Comparison of ENCODE assay signal across 21 cellular contexts in genomic region chr3:135560847-135561246, GRCh38.
"Had no signal": no experiment of that assay in that cellular context is flagged by ENCODE, and none has a peak within 500 bp of the region (broad histone marks: within the 10 kb centered on the region; RNA-seq: fewer than 3 reads in every experiment).

No MANE protein-coding gene starts in this region.

- H3K36me3 Mint-ChIP-seq: mesothelial cell of epicardium; naive B cell; naive thymus-derived CD8-positive, alpha-beta T cell had no signal

- H3K27ac Mint-ChIP-seq: mesothelial cell of epicardium; naive B cell; naive thymus-derived CD8-positive, alpha-beta T cell had no signal

- H3K36me3 ChIP-seq: esophagus squamous epithelium, gastrocnemius medialis, heart right ventricle, left lung, lower lobe of right lung had no signal

- H3K27ac ChIP-seq: coronary artery, dorsolateral prefrontal cortex, esophagus squamous epithelium, gastrocnemius medialis, heart right ventricle, left lung, lower lobe of right lung had no signal

- H3K27me3 Mint-ChIP-seq: naive B cell had no signal

- DNase-seq: dermis blood vessel endothelial cell; dorsolateral prefrontal cortex; effector CD4-positive, alpha-beta T cell; effector memory CD4-positive, alpha-beta T cell; esophagus squamous epithelium; foreskin fibroblast; foreskin melanocyte; gastrocnemius medialis; glutamatergic neuron; head of caudate nucleus; heart right ventricle; hippocampal formation; left cardiac atrium; left lung; left ventricle myocardium superior; lower lobe of right lung; mesenchymal stem cell; naive B cell; naive thymus-derived CD8-positive, alpha-beta T cell had no signal

- H3K4me3 Mint-ChIP-seq: mesothelial cell of epicardium; naive B cell; naive thymus-derived CD8-positive, alpha-beta T cell had no signal

- H3K27me3 ChIP-seq: esophagus squamous epithelium, gastrocnemius medialis, left lung had no signal

- H3K9me3 Mint-ChIP-seq: mesothelial cell of epicardium had no signal

- H3K9me3 ChIP-seq: esophagus squamous epithelium, gastrocnemius medialis, heart right ventricle, left lung, lower lobe of right lung had no signal

- H3K4me1 Mint-ChIP-seq: mesothelial cell of epicardium; naive B cell; naive thymus-derived CD8-positive, alpha-beta T cell had no signal

- H3K4me1 ChIP-seq: esophagus squamous epithelium, gastrocnemius medialis, heart right ventricle, left lung, lower lobe of right lung had no signal

- H3K4me3 ChIP-seq: coronary artery, dorsolateral prefrontal cortex, esophagus squamous epithelium, gastrocnemius medialis, heart right ventricle, left lung, lower lobe of right lung had no signal
